18 cellular contexts compared by ENCODE assay signal in the genomic region with DNA sequence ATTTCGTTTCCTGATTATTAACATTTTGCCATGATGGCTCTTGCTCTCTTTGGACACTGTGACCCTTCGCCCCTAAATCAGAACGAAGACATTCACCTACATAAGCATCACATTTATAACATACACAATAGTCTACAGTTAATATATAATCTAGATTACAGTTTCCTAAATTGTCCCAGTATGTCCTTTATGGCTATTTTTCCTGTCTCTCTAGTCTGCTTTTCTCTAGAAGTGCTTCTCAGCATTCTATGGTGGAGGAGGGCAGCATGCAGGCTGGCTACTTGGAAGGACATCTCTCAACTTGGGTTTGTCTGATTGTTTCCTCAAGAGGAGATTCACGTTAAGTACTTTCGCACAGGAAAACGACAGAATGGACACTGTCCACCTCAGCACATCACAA. TPM values are rescaled to one million over a fixed set of nuclear protein-coding genes. Genes with fewer than 3 reads are reported as not detected.
DNase-seq lines count a peak whose midpoint lies in the region; ATAC-seq and TF ChIP-seq lines count a peak whose summit lies in the region.
"Had no signal": no experiment of that assay in that cellular context is flagged by ENCODE, and none has a peak within 500 bp of the region (broad histone marks: within the 10 kb centered on the region; RNA-seq: fewer than 3 reads in every experiment).

No MANE protein-coding gene starts in this region.

- peaks cover 23% of the 10 kb centered on the region for H3K36me3 Mint-ChIP-seq in Caco-2 (ENCODE audit: insufficient read depth, unreplicated experiment)
- H3K36me3 Mint-ChIP-seq in stimulated activated effector memory CD8-positive, alpha-beta T cell treated with anti-CD3 and anti-CD28 coated beads, Interleukin-12 subunit alpha, Interleukin-12 subunit beta, amount 100 ng/mL, for 72 hours: peaks cover 40% of the 10 kb centered on the region

- intact Hi-C loops in Caco-2 (cut with micrococcal nuclease; ENCODE audit: unreplicated experiment) (no loop called here), left colon (cut with DNase I, micrococcal nuclease) (no loop called here)

- H3K9me3 Mint-ChIP-seq in Caco-2 (ENCODE audit: unreplicated experiment): no peaks in the 10 kb centered on the region
- no peaks in the 10 kb centered on the region for H3K9me3 Mint-ChIP-seq in stimulated activated effector memory CD8-positive, alpha-beta T cell treated with anti-CD3 and anti-CD28 coated beads, Interleukin-12 subunit alpha, Interleukin-12 subunit beta, amount 100 ng/mL, for 72 hours
- H3K9me3 Mint-ChIP-seq: IgD-negative memory B cell had no signal

- H3K4me3 Mint-ChIP-seq in Caco-2 (ENCODE audit: unreplicated experiment): no peak overlapping the region
- H3K4me3 Mint-ChIP-seq in stimulated activated effector memory CD8-positive, alpha-beta T cell treated with anti-CD3 and anti-CD28 coated beads, Interleukin-12 subunit alpha, Interleukin-12 subunit beta, amount 100 ng/mL, for 72 hours: no peak overlapping the region
- H3K4me3 Mint-ChIP-seq: H9 had no signal

- H3K36me3 ChIP-seq in Caco-2 (ENCODE audit: control insufficient read depth, insufficient read depth, low read length) (no peaks in the 10 kb centered on the region), RWPE2 (ENCODE audit: low read depth) (peaks cover 35% of the 10 kb centered on the region), SJCRH30 (no peaks in the 10 kb centered on the region)
- H3K36me3 ChIP-seq: Peyer's patch had no signal

- no peaks in the 10 kb centered on the region for H3K4me1 ChIP-seq in Caco-2
- no peaks in the 10 kb centered on the region for H3K4me1 ChIP-seq in RWPE2 (ENCODE audit: insufficient read depth, poor library complexity, severe bottlenecking)
- no peaks in the 10 kb centered on the region for H3K4me1 ChIP-seq in SJCRH30
- H3K4me1 ChIP-seq: Peyer's patch had no signal

- H3K27ac ChIP-seq in RWPE2 (ENCODE audit: poor library complexity, severe bottlenecking): peak overlapping the region; percentile 49
- H3K27ac ChIP-seq in SJCRH30: no peak overlapping the region
- H3K27ac ChIP-seq: BLaER1 treated with 17β-estradiol and CSF1 and Interleukin-3, amounts not matched to agents 10 nM and 100 nM; Peyer's patch had no signal

- peak; percentile 14 for DNase-seq in NOMO-1 treated with DMSO at 0.1 percent for 48 hours (lab: John Stamatoyannopoulos, UW; ENCODE audit: unreplicated experiment)
- DNase-seq in NOMO-1 treated with dmso at 0.1 percent for 144 hours (lab: John Stamatoyannopoulos, UW; ENCODE audit: unreplicated experiment): no peak
- no peak for DNase-seq in Caco-2
- no peak for DNase-seq in RWPE2 (ENCODE audit: low spot score)
- no peak for DNase-seq in left colon
- DNase-seq in stimulated activated effector memory CD8-positive, alpha-beta T cell treated with anti-CD3 and anti-CD28 coated beads, Interleukin-12 subunit alpha, Interleukin-12 subunit beta, amount 100 ng/mL, for 72 hours (ENCODE audit: low spot score in 2 of 2): no peak
- DNase-seq in SJCRH30: no peak
- DNase-seq: 8988T; H9; NCI-H1092; NCI-H2227 treated with DMSO at 0.1 percent for 48 hours; NCI-H526; NK-92 treated with Interleukin-12 subunit alpha and Interleukin-12 subunit beta, amount 100 ng/mL, for 24 hours; Peyer's patch; SIG-M5 had no signal

- POLR2A ChIA-PET in Caco-2 (lab: Charles Lee): no interaction called here

- ATAC-seq in RWPE2 (ENCODE audit: low read depth): no peak
- peak; percentile 56 for ATAC-seq in left colon
- ATAC-seq in stimulated activated effector memory CD8-positive, alpha-beta T cell treated with anti-CD3 and anti-CD28 coated beads, Interleukin-12 subunit alpha, Interleukin-12 subunit beta, amount 100 ng/mL, for 72 hours: no peak
- no peak for ATAC-seq in HG02981 (IDR thresholded peaks at IDR 0.05; ENCODE audit: unreplicated experiment)

- CTCF ChIA-PET in Caco-2 (lab: Charles Lee): no interaction called here

- TF ChIP-seq CTCF in Caco-2 (IDR thresholded peaks at IDR 0.05; ENCODE audit: insufficient read depth in 1 of 2, low read depth in 1 of 2, low read length in 1 of 2, severe bottlenecking in 1 of 2, unreplicated experiment in 1 of 2): no peak
- no peak for TF ChIP-seq CTCF in RWPE2 (IDR thresholded peaks at IDR 0.05; ENCODE audit: poor library complexity, severe bottlenecking)

- BruUV-seq in Caco-2 (replicated peaks; lab: Mats Ljungman, UMichigan): no TSS peak

- H3K4me3 ChIP-seq in Caco-2 (ENCODE audit: low read depth, low read length) (no peak overlapping the region), RWPE2 (ENCODE audit: severe bottlenecking) (no peak overlapping the region), SJCRH30 (no peak overlapping the region)
- H3K4me3 ChIP-seq: BLaER1 treated with 17β-estradiol and CSF1 and Interleukin-3, amounts not matched to agents 10 nM and 100 nM; Peyer's patch had no signal

- H3K9me3 ChIP-seq in Caco-2 (no peaks in the 10 kb centered on the region; the same call in 1 of the 2 replicates), RWPE2 (ENCODE audit: severe bottlenecking) (no peaks in the 10 kb centered on the region), SJCRH30 (replicated peaks) (no peaks in the 10 kb centered on the region)
- H3K9me3 ChIP-seq: Peyer's patch had no signal

- H3K27ac Mint-ChIP-seq in Caco-2 (ENCODE audit: unreplicated experiment): peak overlapping the region; percentile 42
- no peak overlapping the region for H3K27ac Mint-ChIP-seq in stimulated activated effector memory CD8-positive, alpha-beta T cell treated with anti-CD3 and anti-CD28 coated beads, Interleukin-12 subunit alpha, Interleukin-12 subunit beta, amount 100 ng/mL, for 72 hours
- H3K27ac Mint-ChIP-seq: H9, IgD-negative memory B cell had no signal

- no peaks in the 10 kb centered on the region for H3K4me1 Mint-ChIP-seq in Caco-2 (ENCODE audit: low read depth, unreplicated experiment)
- H3K4me1 Mint-ChIP-seq in stimulated activated effector memory CD8-positive, alpha-beta T cell treated with anti-CD3 and anti-CD28 coated beads, Interleukin-12 subunit alpha, Interleukin-12 subunit beta, amount 100 ng/mL, for 72 hours: peaks cover 13% of the 10 kb centered on the region

- H3K27me3 ChIP-seq in Caco-2 (replicated peaks; ENCODE audit: control insufficient read depth, insufficient read depth, low read length) (no peaks in the 10 kb centered on the region), RWPE2 (ENCODE audit: insufficient read depth, poor library complexity, severe bottlenecking) (no peaks in the 10 kb centered on the region), SJCRH30 (no peaks in the 10 kb centered on the region)
- H3K27me3 ChIP-seq: BLaER1 treated with 17β-estradiol and CSF1 and Interleukin-3, amounts not matched to agents 10 nM and 100 nM; Peyer's patch had no signal

- no peaks in the 10 kb centered on the region for H3K27me3 Mint-ChIP-seq in Caco-2 (ENCODE audit: insufficient read depth, unreplicated experiment)
- H3K27me3 Mint-ChIP-seq: IgD-negative memory B cell had no signal

RNA-seq across cellular contexts. Expression of gene FAM210A, which starts 49.9 kb away (rescaled TPM):
- 17.1 and 17.4 TPM in 2 replicates for total RNA-seq in Caco-2 (2022)
- total RNA-seq in left colon: 10 to 100 TPM; 14.8 to 14.9 TPM
- 17.4 and 18.1 TPM in 2 replicates for total RNA-seq in SJCRH30 (2014; rRNA removed; shearing (Covaris generic))

RNA-seq across cellular contexts. Expression of gene RNMT, which starts 50.0 kb away (rescaled TPM):
- total RNA-seq in Caco-2 (2022): 34.2 and 36.5 TPM in 2 replicates
- total RNA-seq in left colon: 10 to 100 TPM; 12.6 to 19.1 TPM
- 21.7 and 28.2 TPM in 2 replicates for total RNA-seq in SJCRH30 (2014; rRNA removed; shearing (Covaris generic))
